Comparison of ENCODE assay signal across 12 cellular contexts in genomic region chr11:77457340-77457739, GRCh38. TPM values are rescaled to one million over a fixed set of nuclear protein-coding genes. Genes with fewer than 3 reads are reported as not detected.
A peak's percentile ranks its signal among the peaks of the same experiment; 100 is the strongest.
DNase-seq lines count a peak whose midpoint lies in the region; ATAC-seq and TF ChIP-seq lines count a peak whose summit lies in the region.
"Had no signal": no experiment of that assay in that cellular context is flagged by ENCODE, and none has a peak within 500 bp of the region (broad histone marks: within the 10 kb centered on the region; RNA-seq: fewer than 3 reads in every experiment).

No MANE protein-coding gene starts in this region.

- ATAC-seq in GM19438 (IDR thresholded peaks at IDR 0.05; ENCODE audit: low read depth, unreplicated experiment) (peak; percentile 28), HG02840 (IDR thresholded peaks at IDR 0.05; ENCODE audit: low FRiP score, unreplicated experiment) (peak; percentile 25), HG03469 (IDR thresholded peaks at IDR 0.05; ENCODE audit: unreplicated experiment) (no peak), upper lobe of left lung (ENCODE audit: low FRiP score in 2 of 2) (no peak)
- ATAC-seq: activated naive CD8-positive, alpha-beta T cell treated with anti-CD3 and anti-CD28 coated beads, Interleukin-2, amount 50 U/mL, for 24 hours had no signal

- H3K4me3 ChIP-seq in HUES48 (ENCODE audit: low read depth, low read length) (peak overlapping the region; percentile 4; the same call in 1 of the 2 replicates), osteoblast (ENCODE audit: insufficient read depth, low read length) (no peak overlapping the region), upper lobe of left lung (no peak overlapping the region)

- H3K9me3 ChIP-seq in HUES48 (ENCODE audit: control insufficient read depth, insufficient read depth, low read length) (no peaks in the 10 kb centered on the region), osteoblast (ENCODE audit: low read depth, low read length) (no peaks in the 10 kb centered on the region), upper lobe of left lung (no peaks in the 10 kb centered on the region)

- H3K27ac ChIP-seq in HUES48 (ENCODE audit: low read depth, low read length) (peak overlapping the region; percentile 82), osteoblast (ENCODE audit: low read depth, low read length) (no peak overlapping the region), upper lobe of left lung (no peak overlapping the region)

- peaks cover 2% of the 10 kb centered on the region; the same call in 1 of the 2 replicates for H3K36me3 ChIP-seq in HUES48 (ENCODE audit: control insufficient read depth, insufficient read depth, low read length)
- H3K36me3 ChIP-seq in osteoblast (ENCODE audit: insufficient read depth, low read length): no peaks in the 10 kb centered on the region
- no peaks in the 10 kb centered on the region for H3K36me3 ChIP-seq in upper lobe of left lung

- no peak for TF ChIP-seq EP300 in upper lobe of left lung (IDR thresholded peaks at IDR 0.05)

- no peaks in the 10 kb centered on the region for H3K27me3 ChIP-seq in HUES48 (ENCODE audit: control insufficient read depth, insufficient read depth, low read length)
- H3K27me3 ChIP-seq in osteoblast (ENCODE audit: insufficient read depth, low read length): peaks cover 28% of the 10 kb centered on the region
- no peaks in the 10 kb centered on the region for H3K27me3 ChIP-seq in upper lobe of left lung

- TF ChIP-seq POLR2A in upper lobe of left lung (IDR thresholded peaks at IDR 0.05): no peak

- no peak for TF ChIP-seq CTCF in osteoblast (IDR thresholded peaks at IDR 0.05; ENCODE audit: extremely low read depth, low read depth, low read length)
- TF ChIP-seq CTCF in upper lobe of left lung (IDR thresholded peaks at IDR 0.05): no peak

- H4K20me1 ChIP-seq in osteoblast (ENCODE audit: insufficient read depth, low read length): no peaks in the 10 kb centered on the region

- DNase-seq in osteoblast (ENCODE audit: insufficient read length, low spot score, missing footprints): peak; percentile 72
- DNase-seq in NCI-H2081 (lab: John Stamatoyannopoulos, UW): no peak
- DNase-seq in upper lobe of left lung: no peak
- DNase-seq in effector CD8-positive, alpha-beta T cell (lab: John Stamatoyannopoulos, UW): no peak
- DNase-seq: activated CD4-positive, alpha-beta T cell treated with anti-CD3 and anti-CD28 coated beads, Interleukin-2, amount 10 ng/mL, durations not matched to agents 24 days and 14 days; activated naive CD8-positive, alpha-beta T cell treated with anti-CD3 and anti-CD28 coated beads, Interleukin-2, amount 50 U/mL, for 24 hours; NCI-H446 treated with DMSO at 0.1 percent for 48 hours; substantia nigra had no signal

- H3K4me1 ChIP-seq in HUES48 (ENCODE audit: control insufficient read depth, insufficient read depth, low read length) (peaks cover 72% of the 10 kb centered on the region), osteoblast (ENCODE audit: insufficient read depth, low read length) (no peaks in the 10 kb centered on the region), upper lobe of left lung (no peaks in the 10 kb centered on the region)

- no peak overlapping the region for H3K4me2 ChIP-seq in osteoblast (ENCODE audit: insufficient read depth, low read length)

- no peaks in the 10 kb centered on the region for H3K79me2 ChIP-seq in osteoblast (ENCODE audit: insufficient read depth, low read length)

- 66 to 74% methylated on average over 5 of the region's 5 CpGs for WGBS in upper lobe of left lung, 2 donors

- no peak overlapping the region for H3K9ac ChIP-seq in HUES48 (ENCODE audit: low read depth, low read length)

- no peak overlapping the region for H2AFZ ChIP-seq in osteoblast (ENCODE audit: low read length)

RNA-seq across cellular contexts. Expression of gene PAK1, which starts 16.6 kb away (rescaled TPM):
- 34.4 and 44.2 TPM in 2 replicates for total RNA-seq in osteoblast
- total RNA-seq in upper lobe of left lung: 10 to 100 TPM; 14.9 to 49.2 (median 30.1) TPM

Comparison
In these comparisons a context has a peak if more than half of its experiments do, and no peak if none do; other contexts are left out.
1. ATAC-seq: peak in GM19438 (single experiment) and HG02840 (single experiment); none in HG03469 (single experiment) and upper lobe of left lung (0 of 2).